7 cellular contexts compared by ENCODE assay signal in genomic region chr14:30559638-30560071, GRCh38.
DNase-seq lines count a peak whose midpoint lies in the region; ATAC-seq and TF ChIP-seq lines count a peak whose summit lies in the region.

No MANE protein-coding gene starts in this region.

- TF ChIP-seq CTCF in GM12864 (IDR thresholded peaks at IDR 0.05; ENCODE audit: low read depth, low read length, missing control alignments): no peak
- no peak for TF ChIP-seq CTCF in astrocyte of the spinal cord (IDR thresholded peaks at IDR 0.05; ENCODE audit: low read depth, low read length)

- DNase-seq in GM12864 (ENCODE audit: low read depth): no peak
- DNase-seq in NCI-H345 (lab: John Stamatoyannopoulos, UW): peak; percentile 33
- DNase-seq in astrocyte of the spinal cord (ENCODE audit: low read depth, low spot score): peak; percentile 71
- peak; percentile 63 for DNase-seq in iris pigment epithelial cell (ENCODE audit: low read depth)
- peak; percentile 6 for DNase-seq in stimulated activated naive CD8-positive, alpha-beta T cell treated with anti-CD3 and anti-CD28 coated beads, Interleukin-15, Interleukin-2, amounts not matched to agents 100 U/mL and 50 U/mL, for 24 hours
- no peak for DNase-seq in ecto neural progenitor cell (ENCODE audit: low spot score)

- ATAC-seq in HG02678 (IDR thresholded peaks at IDR 0.05; ENCODE audit: unreplicated experiment): peak; percentile 13
- no peak for ATAC-seq in stimulated activated naive CD8-positive, alpha-beta T cell treated with anti-CD3 and anti-CD28 coated beads, Interleukin-15, Interleukin-2, amounts not matched to agents 100 U/mL and 50 U/mL, for 24 hours

- H3K4me3 ChIP-seq in GM12864 (ENCODE audit: low read depth, low read length) (peak overlapping the region; percentile 86), astrocyte of the spinal cord (ENCODE audit: low read depth, low read length) (peak overlapping the region; percentile 98)

- in situ Hi-C loops in astrocyte of the spinal cord (cut with HindIII; ENCODE audit: low sequenced_read_pairs): no loop called here

Comparison
In these comparisons a context has a peak if more than half of its experiments do, and no peak if none do; other contexts are left out.
1. DNase-seq: peak in NCI-H345 (single experiment), astrocyte of the spinal cord (single experiment), iris pigment epithelial cell (single experiment) and stimulated activated naive CD8-positive, alpha-beta T cell treated with anti-CD3 and anti-CD28 coated beads, Interleukin-15, Interleukin-2, amounts not matched to agents 100 U/mL and 50 U/mL, for 24 hours (single experiment); none in GM12864 (single experiment) and ecto neural progenitor cell (single experiment).